ENCODE assay signal across 8 cellular contexts in genomic region chr1:23018661-23019093, GRCh38. TPM values are rescaled to one million over a fixed set of nuclear protein-coding genes. Genes with fewer than 3 reads are reported as not detected.
A peak's percentile ranks its signal among the peaks of the same experiment; 100 is the strongest.
DNase-seq lines count a peak whose midpoint lies in the region; ATAC-seq and TF ChIP-seq lines count a peak whose summit lies in the region.

No MANE protein-coding gene starts in this region.

- peaks cover 7% of the 10 kb centered on the region for H3K9me3 Mint-ChIP-seq in activated CD8-positive, alpha-beta memory T cell treated with anti-CD3 and anti-CD28 coated beads, Interleukin-2, amount 10 ng/mL, durations not matched to agents 7 days and 5 days (ENCODE audit: low read depth)

- intact Hi-C loops in psoas muscle (cut with DNase I), result no loop called here

- no peak for DNase-seq in activated CD8-positive, alpha-beta memory T cell treated with anti-CD3 and anti-CD28 coated beads, Interleukin-2, amount 10 ng/mL, durations not matched to agents 7 days and 5 days
- DNase-seq in activated CD8-positive, alpha-beta memory T cell treated with anti-CD3 and anti-CD28 coated beads, Interleukin-2, amount 50 U/mL, for 4 hours, result no peak
- no peak for DNase-seq in fibroblast of villous mesenchyme (ENCODE audit: low read depth)
- DNase-seq in psoas muscle, result no peak
- DNase-seq in activated CD4-positive, CD25-positive, alpha-beta regulatory T cell (lab: John Stamatoyannopoulos, UW), result no peak
- no peak for DNase-seq in G401 (ENCODE audit: low spot score)
- no peak for DNase-seq in NCI-H1436 treated with DMSO at 0.1 percent for 48 hours (lab: John Stamatoyannopoulos, UW)

- H3K4me3 ChIP-seq in SU-DHL-6 (ENCODE audit: insufficient read depth, low read length, poor library complexity, severe bottlenecking) (peak overlapping the region; percentile 70), fibroblast of villous mesenchyme (ENCODE audit: low read depth, low read length) (peak overlapping the region; percentile 96), psoas muscle (peak overlapping the region; percentile 78)

- H3F3A ChIP-seq in SU-DHL-6 (ENCODE audit: insufficient read depth), result peaks cover 6% of the 10 kb centered on the region; the same call in 1 of the 2 replicates

- 26 to 31% (median 28%) methylated on average over 10 of the region's 10 CpGs for WGBS in psoas muscle, 3 donors

- H3K27me3 Mint-ChIP-seq in activated CD8-positive, alpha-beta memory T cell treated with anti-CD3 and anti-CD28 coated beads, Interleukin-2, amount 10 ng/mL, durations not matched to agents 7 days and 5 days, result no peaks in the 10 kb centered on the region

- no peak for TF ChIP-seq CTCF in SU-DHL-6 (IDR thresholded peaks at IDR 0.05; ENCODE audit: insufficient read depth, low read length, poor library complexity, severe bottlenecking)
- no peak for TF ChIP-seq CTCF in fibroblast of villous mesenchyme (IDR thresholded peaks at IDR 0.05; ENCODE audit: insufficient read depth, low read depth, low read length)
- no peak for TF ChIP-seq CTCF in psoas muscle (IDR thresholded peaks at IDR 0.05)

- no peaks in the 10 kb centered on the region for H3K27me3 ChIP-seq in SU-DHL-6 (ENCODE audit: low read length)
- no peaks in the 10 kb centered on the region for H3K27me3 ChIP-seq in psoas muscle (ENCODE audit: insufficient read depth in 3 of 3, low read length in 2 of 3)

- no peak for ATAC-seq in activated CD8-positive, alpha-beta memory T cell treated with anti-CD3 and anti-CD28 coated beads, Interleukin-2, amount 10 ng/mL, durations not matched to agents 7 days and 5 days
- ATAC-seq in psoas muscle, result peak in 3 of 4 donors; percentile 17 to 33 (median 25)

- peaks cover 14% of the 10 kb centered on the region for H3K36me3 ChIP-seq in SU-DHL-6 (ENCODE audit: low read length)
- H3K36me3 ChIP-seq in psoas muscle (ENCODE audit: insufficient read depth in 1 of 2, low read depth in 1 of 2), result no peaks in the 10 kb centered on the region

- in situ Hi-C loops in G401 (cut with HindIII; ENCODE audit: low sequenced_read_pairs), result no loop called here

- H3K9me3 ChIP-seq in SU-DHL-6 (ENCODE audit: insufficient read depth, low read length) (no peaks in the 10 kb centered on the region), psoas muscle (no peaks in the 10 kb centered on the region)

- peak overlapping the region; percentile 81 for H3K9ac ChIP-seq in SU-DHL-6 (ENCODE audit: low read length)

- H3K4me1 Mint-ChIP-seq in activated CD8-positive, alpha-beta memory T cell treated with anti-CD3 and anti-CD28 coated beads, Interleukin-2, amount 10 ng/mL, durations not matched to agents 7 days and 5 days, result peaks cover 37% of the 10 kb centered on the region

- no peaks in the 10 kb centered on the region for H3K9me2 ChIP-seq in SU-DHL-6 (replicated peaks; ENCODE audit: insufficient read depth, low read length)

- CTCF ChIA-PET in activated CD8-positive, alpha-beta memory T cell treated with anti-CD3 and anti-CD28 coated beads, Interleukin-2, amount 10 ng/mL, durations not matched to agents 7 days and 5 days (lab: Charles Lee), result interaction anchor here (1.3 to 1.4 kb wide), 2 partner anchors 16 to 166 kb away, joined by 4 to 6 read pairs; no protein-coding TSS in a partner anchor

- H3K36me3 Mint-ChIP-seq in activated CD8-positive, alpha-beta memory T cell treated with anti-CD3 and anti-CD28 coated beads, Interleukin-2, amount 10 ng/mL, durations not matched to agents 7 days and 5 days, result peaks cover 14% of the 10 kb centered on the region

- peaks cover 7% of the 10 kb centered on the region for H4K20me1 ChIP-seq in SU-DHL-6 (ENCODE audit: low read depth, low read length)

- H3K4me1 ChIP-seq in psoas muscle, result peaks cover 10% of the 10 kb centered on the region

- H3K4me2 ChIP-seq in SU-DHL-6 (ENCODE audit: low read depth, low read length, poor library complexity, severe bottlenecking), result peak overlapping the region; percentile 91

- peak overlapping the region; percentile 86 for H3K4me3 Mint-ChIP-seq in activated CD8-positive, alpha-beta memory T cell treated with anti-CD3 and anti-CD28 coated beads, Interleukin-2, amount 10 ng/mL, durations not matched to agents 7 days and 5 days

- peak overlapping the region; percentile 87 for H3K27ac Mint-ChIP-seq in activated CD8-positive, alpha-beta memory T cell treated with anti-CD3 and anti-CD28 coated beads, Interleukin-2, amount 10 ng/mL, durations not matched to agents 7 days and 5 days

- peaks cover 38% of the 10 kb centered on the region for H3K79me2 ChIP-seq in SU-DHL-6 (ENCODE audit: insufficient read depth, low read length)

- H3K27ac ChIP-seq in SU-DHL-6 (ENCODE audit: low read depth, low read length) (no peak overlapping the region), psoas muscle (peak overlapping the region; percentile 90)

- peak overlapping the region; percentile 86 for H2AFZ ChIP-seq in SU-DHL-6 (ENCODE audit: low read depth, low read length, severe bottlenecking)

RNA-seq across cellular contexts. Expression of gene KDM1A, which starts 0.6 kb away (rescaled TPM):
- total RNA-seq in activated CD8-positive, alpha-beta memory T cell treated with anti-CD3 and anti-CD28 coated beads, Interleukin-2, amount 10 ng/mL, durations not matched to agents 7 days and 5 days, result 10 to 100 TPM; 58.4 to 59.4 TPM
- total RNA-seq in fibroblast of villous mesenchyme (108 and 123 TPM in 2 replicates), psoas muscle (10 to 100 TPM; 37.5 to 46.3 (median 42.8) TPM)
- 10 to 100 TPM; 29.1 to 49.2 (median 35.8) TPM for polyA plus RNA-seq in psoas muscle
- 217 and 255 TPM in 2 replicates for total RNA-seq in G401 (2014; rRNA removed; shearing (Covaris generic))

RNA-seq across cellular contexts. Expression of gene TEX46, which starts 3.0 kb away (rescaled TPM):
- total RNA-seq in activated CD8-positive, alpha-beta memory T cell treated with anti-CD3 and anti-CD28 coated beads, Interleukin-2, amount 10 ng/mL, durations not matched to agents 7 days and 5 days, result not detected
- not detected in 2 replicates for total RNA-seq in fibroblast of villous mesenchyme
- total RNA-seq in psoas muscle, result not detected
- not detected for polyA plus RNA-seq in psoas muscle
- not detected in 2 replicates for total RNA-seq in G401 (2014; rRNA removed; shearing (Covaris generic))

RNA-seq across cellular contexts. Expression of gene LACTBL1, which starts 46.0 kb away (rescaled TPM):
- total RNA-seq in activated CD8-positive, alpha-beta memory T cell treated with anti-CD3 and anti-CD28 coated beads, Interleukin-2, amount 10 ng/mL, durations not matched to agents 7 days and 5 days, result not detected
- total RNA-seq in fibroblast of villous mesenchyme, result not detected in 2 replicates
- total RNA-seq in psoas muscle, result not detected
- not detected for polyA plus RNA-seq in psoas muscle
- not detected in 2 replicates for total RNA-seq in G401 (2014; rRNA removed; shearing (Covaris generic))
